2 cellular contexts compared by ENCODE assay signal in the genomic region with DNA sequence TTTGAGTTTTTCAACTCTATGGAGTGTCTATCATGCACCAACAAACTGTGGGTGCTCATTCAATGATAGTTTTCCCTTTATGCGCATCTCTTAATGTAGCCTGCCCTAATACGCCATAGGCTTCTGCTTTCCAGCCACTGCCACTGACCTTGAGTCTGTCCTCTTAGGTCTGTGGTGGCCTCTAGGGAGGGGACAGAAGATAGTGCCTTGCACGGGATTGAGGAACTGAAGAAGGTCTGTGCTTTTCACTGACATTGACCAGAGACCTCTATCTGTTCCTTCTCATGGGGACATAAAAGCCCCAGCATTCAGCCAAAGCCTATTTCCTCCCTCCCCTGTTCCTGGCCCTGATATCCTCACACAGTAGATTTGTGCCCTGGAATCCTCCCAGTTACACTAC.
TF ChIP-seq lines count a peak whose summit lies in the region.

No MANE protein-coding gene starts in this region.

TF ChIP-seq in liver, 16 proteins besides CTCF, POLR2A, EP300 and RAD21:
- no peak for TF ChIP-seq TAF1 (conservative IDR thresholded peaks at IDR 0.05)
- TF ChIP-seq HNF4A (conservative IDR thresholded peaks at IDR 0.05): no peak
- no peak for TF ChIP-seq FOXA1 (IDR thresholded peaks at IDR 0.05)
- TF ChIP-seq, protein P1, sequence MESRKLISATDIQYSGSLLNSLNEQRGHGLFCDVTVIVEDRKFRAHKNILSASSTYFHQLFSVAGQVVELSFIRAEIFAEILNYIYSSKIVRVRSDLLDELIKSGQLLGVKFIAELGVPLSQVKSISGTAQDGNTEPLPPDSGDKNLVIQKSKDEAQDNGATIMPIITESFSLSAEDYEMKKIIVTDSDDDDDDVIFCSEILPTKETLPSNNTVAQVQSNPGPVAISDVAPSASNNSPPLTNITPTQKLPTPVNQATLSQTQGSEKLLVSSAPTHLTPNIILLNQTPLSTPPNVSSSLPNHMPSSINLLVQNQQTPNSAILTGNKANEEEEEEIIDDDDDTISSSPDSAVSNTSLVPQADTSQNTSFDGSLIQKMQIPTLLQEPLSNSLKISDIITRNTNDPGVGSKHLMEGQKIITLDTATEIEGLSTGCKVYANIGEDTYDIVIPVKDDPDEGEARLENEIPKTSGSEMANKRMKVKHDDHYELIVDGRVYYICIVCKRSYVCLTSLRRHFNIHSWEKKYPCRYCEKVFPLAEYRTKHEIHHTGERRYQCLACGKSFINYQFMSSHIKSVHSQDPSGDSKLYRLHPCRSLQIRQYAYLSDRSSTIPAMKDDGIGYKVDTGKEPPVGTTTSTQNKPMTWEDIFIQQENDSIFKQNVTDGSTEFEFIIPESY (IDR thresholded peaks at IDR 0.05): no peak
- no peak for TF ChIP-seq GABPA (IDR thresholded peaks at IDR 0.05 in 1 of 2, conservative IDR thresholded peaks at IDR 0.05 in 1 of 2)
- TF ChIP-seq, protein P2, sequence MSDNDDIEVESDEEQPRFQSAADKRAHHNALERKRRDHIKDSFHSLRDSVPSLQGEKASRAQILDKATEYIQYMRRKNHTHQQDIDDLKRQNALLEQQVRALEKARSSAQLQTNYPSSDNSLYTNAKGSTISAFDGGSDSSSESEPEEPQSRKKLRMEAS (IDR thresholded peaks at IDR 0.05): no peak
- TF ChIP-seq, protein P3, sequence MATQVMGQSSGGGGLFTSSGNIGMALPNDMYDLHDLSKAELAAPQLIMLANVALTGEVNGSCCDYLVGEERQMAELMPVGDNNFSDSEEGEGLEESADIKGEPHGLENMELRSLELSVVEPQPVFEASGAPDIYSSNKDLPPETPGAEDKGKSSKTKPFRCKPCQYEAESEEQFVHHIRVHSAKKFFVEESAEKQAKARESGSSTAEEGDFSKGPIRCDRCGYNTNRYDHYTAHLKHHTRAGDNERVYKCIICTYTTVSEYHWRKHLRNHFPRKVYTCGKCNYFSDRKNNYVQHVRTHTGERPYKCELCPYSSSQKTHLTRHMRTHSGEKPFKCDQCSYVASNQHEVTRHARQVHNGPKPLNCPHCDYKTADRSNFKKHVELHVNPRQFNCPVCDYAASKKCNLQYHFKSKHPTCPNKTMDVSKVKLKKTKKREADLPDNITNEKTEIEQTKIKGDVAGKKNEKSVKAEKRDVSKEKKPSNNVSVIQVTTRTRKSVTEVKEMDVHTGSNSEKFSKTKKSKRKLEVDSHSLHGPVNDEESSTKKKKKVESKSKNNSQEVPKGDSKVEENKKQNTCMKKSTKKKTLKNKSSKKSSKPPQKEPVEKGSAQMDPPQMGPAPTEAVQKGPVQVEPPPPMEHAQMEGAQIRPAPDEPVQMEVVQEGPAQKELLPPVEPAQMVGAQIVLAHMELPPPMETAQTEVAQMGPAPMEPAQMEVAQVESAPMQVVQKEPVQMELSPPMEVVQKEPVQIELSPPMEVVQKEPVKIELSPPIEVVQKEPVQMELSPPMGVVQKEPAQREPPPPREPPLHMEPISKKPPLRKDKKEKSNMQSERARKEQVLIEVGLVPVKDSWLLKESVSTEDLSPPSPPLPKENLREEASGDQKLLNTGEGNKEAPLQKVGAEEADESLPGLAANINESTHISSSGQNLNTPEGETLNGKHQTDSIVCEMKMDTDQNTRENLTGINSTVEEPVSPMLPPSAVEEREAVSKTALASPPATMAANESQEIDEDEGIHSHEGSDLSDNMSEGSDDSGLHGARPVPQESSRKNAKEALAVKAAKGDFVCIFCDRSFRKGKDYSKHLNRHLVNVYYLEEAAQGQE (IDR thresholded peaks at IDR 0.05): no peak
- TF ChIP-seq HNF4G (IDR thresholded peaks at IDR 0.05): no peak
- no peak for TF ChIP-seq NR2F2 (IDR thresholded peaks at IDR 0.05)
- TF ChIP-seq FOXA2 (IDR thresholded peaks at IDR 0.05): no peak
- no peak for TF ChIP-seq SP1 (IDR thresholded peaks at IDR 0.05)
- no peak for TF ChIP-seq YY1 (IDR thresholded peaks at IDR 0.05)
- TF ChIP-seq, protein P4, sequence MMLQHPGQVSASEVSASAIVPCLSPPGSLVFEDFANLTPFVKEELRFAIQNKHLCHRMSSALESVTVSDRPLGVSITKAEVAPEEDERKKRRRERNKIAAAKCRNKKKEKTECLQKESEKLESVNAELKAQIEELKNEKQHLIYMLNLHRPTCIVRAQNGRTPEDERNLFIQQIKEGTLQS (IDR thresholded peaks at IDR 0.05): no peak
TF ChIP-seq in liver: peak in this region for 0.

TF ChIP-seq in HepG2, 621 proteins besides CTCF, POLR2A, EP300 and RAD21:
- TF ChIP-seq, protein P5, sequence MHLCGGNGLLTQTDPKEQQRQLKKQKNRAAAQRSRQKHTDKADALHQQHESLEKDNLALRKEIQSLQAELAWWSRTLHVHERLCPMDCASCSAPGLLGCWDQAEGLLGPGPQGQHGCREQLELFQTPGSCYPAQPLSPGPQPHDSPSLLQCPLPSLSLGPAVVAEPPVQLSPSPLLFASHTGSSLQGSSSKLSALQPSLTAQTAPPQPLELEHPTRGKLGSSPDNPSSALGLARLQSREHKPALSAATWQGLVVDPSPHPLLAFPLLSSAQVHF (CRISPR knock-in tag; IDR thresholded peaks at IDR 0.05): no peak
- TF ChIP-seq ZNF383 (CRISPR knock-in tag; IDR thresholded peaks at IDR 0.05; ENCODE audit: borderline replicate concordance) (no peak), ZNF124 (CRISPR knock-in tag; IDR thresholded peaks at IDR 0.05) (no peak), HIVEP1 (CRISPR knock-in tag; IDR thresholded peaks at IDR 0.05) (no peak), ZNF496 (CRISPR knock-in tag; IDR thresholded peaks at IDR 0.05; ENCODE audit: insufficient replicate concordance) (no peak), ZZZ3 (CRISPR knock-in tag; IDR thresholded peaks at IDR 0.05; ENCODE audit: borderline replicate concordance) (no peak), ZKSCAN5 (CRISPR knock-in tag; IDR thresholded peaks at IDR 0.05) (no peak), ZNF570 (CRISPR knock-in tag; IDR thresholded peaks at IDR 0.05; ENCODE audit: borderline replicate concordance) (no peak)
- TF ChIP-seq, protein P6, sequence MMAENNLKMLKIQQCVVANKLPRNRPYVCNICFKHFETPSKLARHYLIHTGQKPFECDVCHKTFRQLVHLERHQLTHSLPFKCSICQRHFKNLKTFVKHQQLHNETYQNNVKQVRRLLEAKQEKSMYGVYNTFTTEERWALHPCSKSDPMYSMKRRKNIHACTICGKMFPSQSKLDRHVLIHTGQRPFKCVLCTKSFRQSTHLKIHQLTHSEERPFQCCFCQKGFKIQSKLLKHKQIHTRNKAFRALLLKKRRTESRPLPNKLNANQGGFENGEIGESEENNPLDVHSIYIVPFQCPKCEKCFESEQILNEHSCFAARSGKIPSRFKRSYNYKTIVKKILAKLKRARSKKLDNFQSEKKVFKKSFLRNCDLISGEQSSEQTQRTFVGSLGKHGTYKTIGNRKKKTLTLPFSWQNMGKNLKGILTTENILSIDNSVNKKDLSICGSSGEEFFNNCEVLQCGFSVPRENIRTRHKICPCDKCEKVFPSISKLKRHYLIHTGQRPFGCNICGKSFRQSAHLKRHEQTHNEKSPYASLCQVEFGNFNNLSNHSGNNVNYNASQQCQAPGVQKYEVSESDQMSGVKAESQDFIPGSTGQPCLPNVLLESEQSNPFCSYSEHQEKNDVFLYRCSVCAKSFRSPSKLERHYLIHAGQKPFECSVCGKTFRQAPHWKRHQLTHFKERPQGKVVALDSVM (CRISPR knock-in tag; IDR thresholded peaks at IDR 0.05): no peak
- TF ChIP-seq, protein P7, sequence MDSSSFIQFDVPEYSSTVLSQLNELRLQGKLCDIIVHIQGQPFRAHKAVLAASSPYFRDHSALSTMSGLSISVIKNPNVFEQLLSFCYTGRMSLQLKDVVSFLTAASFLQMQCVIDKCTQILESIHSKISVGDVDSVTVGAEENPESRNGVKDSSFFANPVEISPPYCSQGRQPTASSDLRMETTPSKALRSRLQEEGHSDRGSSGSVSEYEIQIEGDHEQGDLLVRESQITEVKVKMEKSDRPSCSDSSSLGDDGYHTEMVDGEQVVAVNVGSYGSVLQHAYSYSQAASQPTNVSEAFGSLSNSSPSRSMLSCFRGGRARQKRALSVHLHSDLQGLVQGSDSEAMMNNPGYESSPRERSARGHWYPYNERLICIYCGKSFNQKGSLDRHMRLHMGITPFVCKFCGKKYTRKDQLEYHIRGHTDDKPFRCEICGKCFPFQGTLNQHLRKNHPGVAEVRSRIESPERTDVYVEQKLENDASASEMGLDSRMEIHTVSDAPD (CRISPR knock-in tag; IDR thresholded peaks at IDR 0.05): no peak
- TF ChIP-seq, protein P8, sequence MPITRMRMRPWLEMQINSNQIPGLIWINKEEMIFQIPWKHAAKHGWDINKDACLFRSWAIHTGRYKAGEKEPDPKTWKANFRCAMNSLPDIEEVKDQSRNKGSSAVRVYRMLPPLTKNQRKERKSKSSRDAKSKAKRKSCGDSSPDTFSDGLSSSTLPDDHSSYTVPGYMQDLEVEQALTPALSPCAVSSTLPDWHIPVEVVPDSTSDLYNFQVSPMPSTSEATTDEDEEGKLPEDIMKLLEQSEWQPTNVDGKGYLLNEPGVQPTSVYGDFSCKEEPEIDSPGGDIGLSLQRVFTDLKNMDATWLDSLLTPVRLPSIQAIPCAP (CRISPR knock-in tag; IDR thresholded peaks at IDR 0.05; ENCODE audit: low read depth): no peak
- TF ChIP-seq, protein P9, sequence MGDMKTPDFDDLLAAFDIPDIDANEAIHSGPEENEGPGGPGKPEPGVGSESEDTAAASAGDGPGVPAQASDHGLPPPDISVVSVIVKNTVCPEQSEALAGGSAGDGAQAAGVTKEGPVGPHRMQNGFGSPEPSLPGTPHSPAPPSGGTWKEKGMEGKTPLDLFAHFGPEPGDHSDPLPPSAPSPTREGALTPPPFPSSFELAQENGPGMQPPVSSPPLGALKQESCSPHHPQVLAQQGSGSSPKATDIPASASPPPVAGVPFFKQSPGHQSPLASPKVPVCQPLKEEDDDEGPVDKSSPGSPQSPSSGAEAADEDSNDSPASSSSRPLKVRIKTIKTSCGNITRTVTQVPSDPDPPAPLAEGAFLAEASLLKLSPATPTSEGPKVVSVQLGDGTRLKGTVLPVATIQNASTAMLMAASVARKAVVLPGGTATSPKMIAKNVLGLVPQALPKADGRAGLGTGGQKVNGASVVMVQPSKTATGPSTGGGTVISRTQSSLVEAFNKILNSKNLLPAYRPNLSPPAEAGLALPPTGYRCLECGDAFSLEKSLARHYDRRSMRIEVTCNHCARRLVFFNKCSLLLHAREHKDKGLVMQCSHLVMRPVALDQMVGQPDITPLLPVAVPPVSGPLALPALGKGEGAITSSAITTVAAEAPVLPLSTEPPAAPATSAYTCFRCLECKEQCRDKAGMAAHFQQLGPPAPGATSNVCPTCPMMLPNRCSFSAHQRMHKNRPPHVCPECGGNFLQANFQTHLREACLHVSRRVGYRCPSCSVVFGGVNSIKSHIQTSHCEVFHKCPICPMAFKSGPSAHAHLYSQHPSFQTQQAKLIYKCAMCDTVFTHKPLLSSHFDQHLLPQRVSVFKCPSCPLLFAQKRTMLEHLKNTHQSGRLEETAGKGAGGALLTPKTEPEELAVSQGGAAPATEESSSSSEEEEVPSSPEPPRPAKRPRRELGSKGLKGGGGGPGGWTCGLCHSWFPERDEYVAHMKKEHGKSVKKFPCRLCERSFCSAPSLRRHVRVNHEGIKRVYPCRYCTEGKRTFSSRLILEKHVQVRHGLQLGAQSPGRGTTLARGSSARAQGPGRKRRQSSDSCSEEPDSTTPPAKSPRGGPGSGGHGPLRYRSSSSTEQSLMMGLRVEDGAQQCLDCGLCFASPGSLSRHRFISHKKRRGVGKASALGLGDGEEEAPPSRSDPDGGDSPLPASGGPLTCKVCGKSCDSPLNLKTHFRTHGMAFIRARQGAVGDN (CRISPR knock-in tag; IDR thresholded peaks at IDR 0.05): no peak
- TF ChIP-seq, protein P10, sequence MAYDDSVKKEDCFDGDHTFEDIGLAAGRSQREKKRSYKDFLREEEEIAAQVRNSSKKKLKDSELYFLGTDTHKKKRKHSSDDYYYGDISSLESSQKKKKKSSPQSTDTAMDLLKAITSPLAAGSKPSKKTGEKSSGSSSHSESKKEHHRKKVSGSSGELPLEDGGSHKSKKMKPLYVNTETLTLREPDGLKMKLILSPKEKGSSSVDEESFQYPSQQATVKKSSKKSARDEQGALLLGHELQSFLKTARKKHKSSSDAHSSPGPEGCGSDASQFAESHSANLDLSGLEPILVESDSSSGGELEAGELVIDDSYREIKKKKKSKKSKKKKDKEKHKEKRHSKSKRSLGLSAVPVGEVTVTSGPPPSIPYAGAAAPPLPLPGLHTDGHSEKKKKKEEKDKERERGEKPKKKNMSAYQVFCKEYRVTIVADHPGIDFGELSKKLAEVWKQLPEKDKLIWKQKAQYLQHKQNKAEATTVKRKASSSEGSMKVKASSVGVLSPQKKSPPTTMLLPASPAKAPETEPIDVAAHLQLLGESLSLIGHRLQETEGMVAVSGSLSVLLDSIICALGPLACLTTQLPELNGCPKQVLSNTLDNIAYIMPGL (CRISPR knock-in tag; IDR thresholded peaks at IDR 0.05; ENCODE audit: borderline replicate concordance in 1 of 2, low read depth in 1 of 2): no peak
- TF ChIP-seq, protein P11, sequence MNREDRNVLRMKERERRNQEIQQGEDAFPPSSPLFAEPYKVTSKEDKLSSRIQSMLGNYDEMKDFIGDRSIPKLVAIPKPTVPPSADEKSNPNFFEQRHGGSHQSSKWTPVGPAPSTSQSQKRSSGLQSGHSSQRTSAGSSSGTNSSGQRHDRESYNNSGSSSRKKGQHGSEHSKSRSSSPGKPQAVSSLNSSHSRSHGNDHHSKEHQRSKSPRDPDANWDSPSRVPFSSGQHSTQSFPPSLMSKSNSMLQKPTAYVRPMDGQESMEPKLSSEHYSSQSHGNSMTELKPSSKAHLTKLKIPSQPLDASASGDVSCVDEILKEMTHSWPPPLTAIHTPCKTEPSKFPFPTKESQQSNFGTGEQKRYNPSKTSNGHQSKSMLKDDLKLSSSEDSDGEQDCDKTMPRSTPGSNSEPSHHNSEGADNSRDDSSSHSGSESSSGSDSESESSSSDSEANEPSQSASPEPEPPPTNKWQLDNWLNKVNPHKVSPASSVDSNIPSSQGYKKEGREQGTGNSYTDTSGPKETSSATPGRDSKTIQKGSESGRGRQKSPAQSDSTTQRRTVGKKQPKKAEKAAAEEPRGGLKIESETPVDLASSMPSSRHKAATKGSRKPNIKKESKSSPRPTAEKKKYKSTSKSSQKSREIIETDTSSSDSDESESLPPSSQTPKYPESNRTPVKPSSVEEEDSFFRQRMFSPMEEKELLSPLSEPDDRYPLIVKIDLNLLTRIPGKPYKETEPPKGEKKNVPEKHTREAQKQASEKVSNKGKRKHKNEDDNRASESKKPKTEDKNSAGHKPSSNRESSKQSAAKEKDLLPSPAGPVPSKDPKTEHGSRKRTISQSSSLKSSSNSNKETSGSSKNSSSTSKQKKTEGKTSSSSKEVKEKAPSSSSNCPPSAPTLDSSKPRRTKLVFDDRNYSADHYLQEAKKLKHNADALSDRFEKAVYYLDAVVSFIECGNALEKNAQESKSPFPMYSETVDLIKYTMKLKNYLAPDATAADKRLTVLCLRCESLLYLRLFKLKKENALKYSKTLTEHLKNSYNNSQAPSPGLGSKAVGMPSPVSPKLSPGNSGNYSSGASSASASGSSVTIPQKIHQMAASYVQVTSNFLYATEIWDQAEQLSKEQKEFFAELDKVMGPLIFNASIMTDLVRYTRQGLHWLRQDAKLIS (CRISPR knock-in tag; IDR thresholded peaks at IDR 0.05): no peak
